Comparison of ENCODE assay signal across 16 cellular contexts in the genomic region with DNA sequence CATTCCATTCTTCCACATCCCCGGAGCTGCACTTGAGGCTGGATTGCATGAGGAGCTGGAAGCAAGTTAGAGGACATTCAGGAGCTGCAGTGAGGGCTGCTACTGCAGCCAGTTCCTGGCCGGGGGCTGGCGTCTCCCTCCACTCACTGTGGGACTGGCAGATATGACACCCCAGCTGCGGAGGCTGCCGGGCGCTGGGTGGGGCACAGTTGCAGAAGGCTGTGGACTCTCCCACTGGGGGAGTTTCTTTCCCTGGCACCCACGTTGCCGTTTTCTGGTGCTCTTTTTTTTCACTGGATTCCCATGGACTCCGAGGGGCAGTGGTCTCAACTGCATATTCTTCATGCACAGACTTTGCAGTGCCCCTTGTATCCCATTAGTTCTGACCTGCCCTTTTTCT.
"Had no signal": no experiment of that assay in that cellular context is flagged by ENCODE, and none has a peak within 500 bp of the region (broad histone marks: within the 10 kb centered on the region; RNA-seq: fewer than 3 reads in every experiment).

No MANE protein-coding gene starts in this region.

- H3K9me3 ChIP-seq: lower lobe of right lung had no signal

- H3K4me1 ChIP-seq: esophagus muscularis mucosa, foreskin keratinocyte, gastroesophageal sphincter, left lung, lower lobe of right lung had no signal

- H3K4me3 ChIP-seq: coronary artery, dorsolateral prefrontal cortex, esophagus muscularis mucosa, gastroesophageal sphincter, heart right ventricle, left lung, lower lobe of right lung had no signal

- DNase-seq: dermis blood vessel endothelial cell; dorsolateral prefrontal cortex; effector CD4-positive, alpha-beta T cell; effector memory CD4-positive, alpha-beta T cell; foreskin keratinocyte; heart right ventricle; hippocampal formation; left cardiac atrium; left lung; left ventricle myocardium superior; lower lobe of right lung; mesenchymal stem cell; midbrain had no signal

- ATAC-seq: foreskin keratinocyte, gastroesophageal sphincter, heart right ventricle, left cardiac atrium, left lung, left ventricle myocardium superior, lower lobe of right lung had no signal

- H3K27ac ChIP-seq: coronary artery, dorsolateral prefrontal cortex, esophagus muscularis mucosa, foreskin keratinocyte, gastroesophageal sphincter, heart right ventricle, left lung, lower lobe of right lung had no signal

- H3K36me3 ChIP-seq: esophagus muscularis mucosa, gastroesophageal sphincter, heart right ventricle, left lung, lower lobe of right lung had no signal

- H3K27me3 ChIP-seq: foreskin keratinocyte, heart right ventricle had no signal
